ENCODE assay signal across 9 cellular contexts in genomic region chrX:153696986-153697722, GRCh38. TPM values are rescaled to one million over a fixed set of nuclear protein-coding genes. Genes with fewer than 3 reads are reported as not detected.
A peak's percentile ranks its signal among the peaks of the same experiment; 100 is the strongest.
DNase-seq lines count a peak whose midpoint lies in the region; ATAC-seq and TF ChIP-seq lines count a peak whose summit lies in the region.
"Not testable (repeated sequence)": the region's sequence is repeated elsewhere in the genome, so short reads cannot be mapped to it uniquely, and the experiment has no call there.
"Had no signal": no experiment of that assay in that cellular context is flagged by ENCODE, and none has a peak within 500 bp of the region (broad histone marks: within the 10 kb centered on the region; RNA-seq: fewer than 3 reads in every experiment).

No MANE protein-coding gene starts in this region.

- H3K4me3 ChIP-seq in GM23338; RWPE2 (ENCODE audit: severe bottlenecking): not testable (repeated sequence)

- not testable (repeated sequence) for H3K9me3 Mint-ChIP-seq in GM23338; neural crest cell; stimulated activated effector memory CD8-positive, alpha-beta T cell treated with anti-CD3 and anti-CD28 coated beads, Interleukin-12 subunit alpha, Interleukin-12 subunit beta, amount 100 ng/mL, for 72 hours
- peaks cover 0 to 21% (median 10%) of the 10 kb centered on the region in 5 experiments for H3K9me3 Mint-ChIP-seq in brain

- H3F3A ChIP-seq in GM23338 (replicated peaks; ENCODE audit: low read depth): not testable (repeated sequence)

- not testable (repeated sequence) for ATAC-seq in GM23338; stimulated activated effector memory CD8-positive, alpha-beta T cell treated with anti-CD3 and anti-CD28 coated beads, Interleukin-12 subunit alpha, Interleukin-12 subunit beta, amount 100 ng/mL, for 72 hours
- ATAC-seq in RWPE2 (ENCODE audit: low read depth): peak; percentile 35; the same call in 2 of the 3 replicates

- not testable (repeated sequence) for TF ChIP-seq CTCF in GM23338 (conservative IDR thresholded peaks at IDR 0.05; ENCODE audit: low read depth in 2 of 2); RWPE2 (IDR thresholded peaks at IDR 0.05; ENCODE audit: poor library complexity, severe bottlenecking); brain (conservative IDR thresholded peaks at IDR 0.05); neural crest cell (conservative IDR thresholded peaks at IDR 0.05)

- H3K9me3 ChIP-seq in RWPE2 (ENCODE audit: severe bottlenecking): not testable (repeated sequence)

- not testable (repeated sequence) for H3K4me1 Mint-ChIP-seq in GM23338; brain; neural crest cell; stimulated activated effector memory CD8-positive, alpha-beta T cell treated with anti-CD3 and anti-CD28 coated beads, Interleukin-12 subunit alpha, Interleukin-12 subunit beta, amount 100 ng/mL, for 72 hours

- H3K4me2 ChIP-seq in GM23338: not testable (repeated sequence)

- not testable (repeated sequence) for H2AFZ ChIP-seq in GM23338

- not testable (repeated sequence) for H3K9me2 ChIP-seq in GM23338 (ENCODE audit: insufficient read depth)

- not testable (repeated sequence) for H4K20me1 ChIP-seq in GM23338 (replicated peaks; ENCODE audit: insufficient read depth)

- H3K79me2 ChIP-seq in GM23338 (replicated peaks; ENCODE audit: insufficient read depth): not testable (repeated sequence)

- H3K36me3 ChIP-seq in GM23338 (ENCODE audit: insufficient read depth); RWPE2 (ENCODE audit: low read depth): not testable (repeated sequence)

- H3K36me3 Mint-ChIP-seq in GM23338 (ENCODE audit: low read depth) (peaks cover 28% of the 10 kb centered on the region; the same call in 2 of the 3 replicates), brain (peaks cover 10% of the 10 kb centered on the region)
- H3K36me3 Mint-ChIP-seq in neural crest cell (ENCODE audit: low read depth): not testable (repeated sequence)
- peaks cover 17% of the 10 kb centered on the region for H3K36me3 Mint-ChIP-seq in stimulated activated effector memory CD8-positive, alpha-beta T cell treated with anti-CD3 and anti-CD28 coated beads, Interleukin-12 subunit alpha, Interleukin-12 subunit beta, amount 100 ng/mL, for 72 hours

- H3K27ac Mint-ChIP-seq in GM23338 (peak overlapping the region; percentile 51; the same call in 1 of the 2 replicates), brain (peak overlapping the region; percentile 4 to 76 (median 56)), neural crest cell (ENCODE audit: unreplicated experiment) (peak overlapping the region; percentile 89)
- peak overlapping the region; percentile 60 for H3K27ac Mint-ChIP-seq in stimulated activated effector memory CD8-positive, alpha-beta T cell treated with anti-CD3 and anti-CD28 coated beads, Interleukin-12 subunit alpha, Interleukin-12 subunit beta, amount 100 ng/mL, for 72 hours

- not testable (repeated sequence) for H3K27ac ChIP-seq in GM23338 (ENCODE audit: low read depth); RWPE2 (ENCODE audit: poor library complexity, severe bottlenecking)
- peak overlapping the region; percentile 8 for H3K27ac ChIP-seq in epithelial cell of prostate

- not testable (repeated sequence) for DNase-seq in GM23338 (ENCODE audit: low spot score); RWPE2 (ENCODE audit: low spot score); epithelial cell of prostate (ENCODE audit: low read depth, low spot score); neural crest cell (ENCODE audit: low read depth, low spot score); stimulated activated effector memory CD8-positive, alpha-beta T cell treated with anti-CD3 and anti-CD28 coated beads, Interleukin-12 subunit alpha, Interleukin-12 subunit beta, amount 100 ng/mL, for 72 hours (ENCODE audit: low spot score in 2 of 2)
- peak; percentile 43 for DNase-seq in islet precursor cell

- H3K27me3 ChIP-seq in GM23338 (ENCODE audit: insufficient read depth); RWPE2 (ENCODE audit: insufficient read depth, poor library complexity, severe bottlenecking): not testable (repeated sequence)

- not testable (repeated sequence) for H3K4me3 Mint-ChIP-seq in GM23338; brain; stimulated activated effector memory CD8-positive, alpha-beta T cell treated with anti-CD3 and anti-CD28 coated beads, Interleukin-12 subunit alpha, Interleukin-12 subunit beta, amount 100 ng/mL, for 72 hours
- H3K4me3 Mint-ChIP-seq in neural crest cell: peak overlapping the region; percentile 68

- H3K4me1 ChIP-seq in GM23338 (ENCODE audit: insufficient read depth); RWPE2 (ENCODE audit: insufficient read depth, poor library complexity, severe bottlenecking): not testable (repeated sequence)

- H3K27me3 Mint-ChIP-seq in GM23338 (ENCODE audit: insufficient read depth, low read depth, poor library complexity); brain: not testable (repeated sequence)
- peaks cover 14% of the 10 kb centered on the region for H3K27me3 Mint-ChIP-seq in neural crest cell (ENCODE audit: low read depth)

RNA-seq across cellular contexts. Expression of gene SLC6A8, which starts 9.4 kb away (rescaled TPM):
- total RNA-seq in GM23338 (2014; rRNA removed; shearing (Covaris generic)): 61.9 and 68.6 TPM in 2 replicates
- polyA plus RNA-seq in GM23338 (2016; fragmentation: Nextera tagmentation; extraction: Ambion mirVana) (19.5 and 22.2 TPM in 2 replicates), brain (ENCODE audit: insufficient read depth, low read depth, low replicate concordance) (80.5 TPM)
- 123 and 125 TPM in 2 replicates for total RNA-seq in neural crest cell

RNA-seq across cellular contexts. Expression of gene PNCK, which starts 23.5 kb away (rescaled TPM):
- total RNA-seq in GM23338 (2014; rRNA removed; shearing (Covaris generic)): 5.4 and 11.9 TPM in 2 replicates
- 3.0 and 3.5 TPM in 2 replicates for polyA plus RNA-seq in GM23338 (2016; fragmentation: Nextera tagmentation; extraction: Ambion mirVana)
- polyA plus RNA-seq in brain (ENCODE audit: insufficient read depth, low read depth, low replicate concordance): 24.5 TPM
- total RNA-seq in neural crest cell: 9.4 and 10.2 TPM in 2 replicates
- total RNA-seq: CD4-positive, alpha-beta memory T cell; M059J had no signal
- polyA plus RNA-seq: CD4-positive, alpha-beta memory T cell had no signal

RNA-seq across cellular contexts. Expression of gene BCAP31, which starts 27.0 kb away (rescaled TPM):
- total RNA-seq in GM23338 (2014; rRNA removed; shearing (Covaris generic)): 85.0 and 104 TPM in 2 replicates
- 136 and 145 TPM in 2 replicates for polyA plus RNA-seq in GM23338 (2016; fragmentation: Nextera tagmentation; extraction: Ambion mirVana)
- 284 TPM for polyA plus RNA-seq in brain (ENCODE audit: insufficient read depth, low read depth, low replicate concordance)
- 117 and 118 TPM in 2 replicates for total RNA-seq in neural crest cell

RNA-seq across cellular contexts. Expression of gene ABCD1, which starts 27.5 kb away (rescaled TPM):
- total RNA-seq in GM23338 (2014; rRNA removed; shearing (Covaris generic)): 4.0 and 8.9 TPM in 2 replicates
- polyA plus RNA-seq in GM23338 (2016; fragmentation: Nextera tagmentation; extraction: Ambion mirVana) (2.4 and 2.9 TPM in 2 replicates), brain (ENCODE audit: insufficient read depth, low read depth, low replicate concordance) (9.2 TPM)
- 6.0 and 6.6 TPM in 2 replicates for total RNA-seq in neural crest cell

RNA-seq across cellular contexts. Expression of gene DUSP9, which starts 50.2 kb away (rescaled TPM):
- 3.4 and 3.9 TPM in 2 replicates for total RNA-seq in GM23338 (2014; rRNA removed; shearing (Covaris generic))
- polyA plus RNA-seq in GM23338 (2016; fragmentation: Nextera tagmentation; extraction: Ambion mirVana) (0.54 and 0.71 TPM in 2 replicates), brain (ENCODE audit: insufficient read depth, low read depth, low replicate concordance) (0.81 TPM)
- 1.7 TPM in 2 replicates for total RNA-seq in neural crest cell
- total RNA-seq: CD4-positive, alpha-beta memory T cell had no signal
- polyA plus RNA-seq: CD4-positive, alpha-beta memory T cell had no signal
